ENCODE assay signal across 8 cellular contexts in genomic region chr15:63047792-63048114, GRCh38. TPM values are rescaled to one million over a fixed set of nuclear protein-coding genes. Genes with fewer than 3 reads are reported as not detected.
A peak's percentile ranks its signal among the peaks of the same experiment; 100 is the strongest.
DNase-seq lines count a peak whose midpoint lies in the region; ATAC-seq and TF ChIP-seq lines count a peak whose summit lies in the region.

No MANE protein-coding gene starts in this region.

- H3K9me3 ChIP-seq in esophagus muscularis mucosa: no peaks in the 10 kb centered on the region
- no peaks in the 10 kb centered on the region for H3K9me3 ChIP-seq in prostate gland

- no peak for TF ChIP-seq CTCF in RWPE1 (conservative IDR thresholded peaks at IDR 0.05; ENCODE audit: low read depth)
- no peak for TF ChIP-seq CTCF in esophagus muscularis mucosa (IDR thresholded peaks at IDR 0.05)
- TF ChIP-seq CTCF in prostate gland (IDR thresholded peaks at IDR 0.05): no peak

- intact Hi-C loops in esophagus muscularis mucosa (cut with DNase I): loop anchor here (5.0 to 10.0 kb wide), 2 partner anchors 45 to 263 kb away; no protein-coding TSS in a partner anchor
- intact Hi-C loops in prostate gland (cut with DNase I): loop anchor here (2.0 kb wide), 1 partner anchor 45 kb away; no protein-coding TSS in a partner anchor

- DNase-seq in ELF-1 (ENCODE audit: low read depth, low spot score) (peak; percentile 98), RWPE1 (ENCODE audit: low spot score) (no peak), esophagus muscularis mucosa (ENCODE audit: extremely low spot score) (no peak), prostate gland (ENCODE audit: low spot score) (no peak), NCI-H1417 (lab: John Stamatoyannopoulos, UW) (no peak), NCI-H2081 (lab: John Stamatoyannopoulos, UW) (no peak)

- 25% methylated on average over 6 of the region's 12 CpGs for WGBS in esophagus muscularis mucosa
- 21% methylated on average over 12 of the region's 12 CpGs for WGBS in prostate gland

- CTCF ChIA-PET in RWPE1 (lab: Yijun Ruan, JAX): interaction anchor here (0.5 to 2.8 kb wide), 35 partner anchors 8 to 675 kb away, joined by 3 to 14 read pairs (median 4); no protein-coding TSS in a partner anchor

- H3K27me3 ChIP-seq in esophagus muscularis mucosa (peaks cover 0 to 11% (median 0%) of the 10 kb centered on the region in 4 donors), prostate gland (replicated peaks; ENCODE audit: insufficient read depth) (no peaks in the 10 kb centered on the region)

- TF ChIP-seq POLR2A in esophagus muscularis mucosa (IDR thresholded peaks at IDR 0.05; ENCODE audit: low read depth) (no peak), prostate gland (IDR thresholded peaks at IDR 0.05) (no peak)

- peaks cover 36 to 71% (median 58%) of the 10 kb centered on the region in 4 donors for H3K4me1 ChIP-seq in esophagus muscularis mucosa
- peaks cover 30% of the 10 kb centered on the region for H3K4me1 ChIP-seq in prostate gland (replicated peaks)

- H3K27ac ChIP-seq in RWPE1: peak overlapping the region; percentile 78
- peak overlapping the region; percentile 93 to 97 (median 96) for H3K27ac ChIP-seq in esophagus muscularis mucosa (replicated peaks in 1 of 4)
- peak overlapping the region; percentile 91 to 95 for H3K27ac ChIP-seq in prostate gland

- H3K4me3 ChIP-seq in esophagus muscularis mucosa: peak overlapping the region; percentile 70 to 91 (median 82)
- H3K4me3 ChIP-seq in prostate gland: peak overlapping the region; percentile 63 to 86

- ATAC-seq in HG02981 (IDR thresholded peaks at IDR 0.05; ENCODE audit: unreplicated experiment) (no peak), HG02870 (IDR thresholded peaks at IDR 0.05; ENCODE audit: unreplicated experiment) (no peak)

- POLR2A ChIA-PET in RWPE1 (lab: Yijun Ruan, JAX; ENCODE audit: low non-redundant PET): interaction anchor here (0.6 to 1.2 kb wide), 2 partner anchors 10 to 194 kb away, joined by 3 read pairs; no protein-coding TSS in a partner anchor

- H3K36me3 ChIP-seq in esophagus muscularis mucosa: peaks cover 8 to 61% (median 47%) of the 10 kb centered on the region in 4 donors
- H3K36me3 ChIP-seq in prostate gland: no peaks in the 10 kb centered on the region

- no peak for TF ChIP-seq EP300 in esophagus muscularis mucosa (IDR thresholded peaks at IDR 0.05)

RNA-seq across cellular contexts. Expression of gene TPM1, which starts 5.2 kb away (rescaled TPM):
- total RNA-seq in esophagus muscularis mucosa: 1,000 to 10,000 TPM; 5,599 to 7,718 (median 6,496) TPM
- total RNA-seq in prostate gland: 100 to 1,000 TPM; 564 to 629 TPM

Comparison
In these comparisons a context has a peak if more than half of its experiments do, and no peak if none do; other contexts are left out.
1. RNA of gene TPM1, which starts 5.2 kb away (total RNA-seq): 5,599 to 7,718 TPM in esophagus muscularis mucosa; 564 to 629 TPM in prostate gland; every median in the first group is over 4 times any median in the second.
2. Peak in every context shown above with its lines, with median percentiles within 50 percentile points of each other: H3K27ac ChIP-seq.